ENCODE assay signal across 8 cellular contexts in the genomic region with DNA sequence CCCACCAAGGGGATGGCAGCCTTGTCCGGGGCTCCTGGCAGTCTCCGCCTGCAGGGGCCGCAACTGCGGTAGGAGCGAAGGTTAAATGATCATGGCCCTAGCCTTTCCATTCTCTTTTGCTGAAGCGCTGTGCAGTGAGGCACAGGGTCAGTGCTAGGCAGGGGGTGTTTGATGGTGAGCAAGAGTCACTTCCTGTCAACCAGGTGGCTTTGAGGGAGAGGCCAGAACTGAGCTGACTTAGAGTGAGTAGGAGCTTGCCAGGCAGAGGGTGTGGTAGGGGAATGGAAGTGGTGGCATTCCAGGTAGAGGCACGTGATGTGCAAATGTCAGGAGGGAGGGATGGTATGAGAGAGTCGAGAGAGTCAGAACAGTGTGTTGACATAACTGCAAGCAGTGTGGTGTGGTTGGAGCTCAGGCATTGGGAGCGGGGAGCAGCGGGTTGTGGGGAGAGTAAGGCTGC. TPM values are rescaled to one million over a fixed set of nuclear protein-coding genes. Genes with fewer than 3 reads are reported as not detected.
A peak's percentile ranks its signal among the peaks of the same experiment; 100 is the strongest.
DNase-seq lines count a peak whose midpoint lies in the region; ATAC-seq and TF ChIP-seq lines count a peak whose summit lies in the region.

No MANE protein-coding gene starts in this region.

- POLR2A ChIA-PET in activated CD4-positive, alpha-beta T cell treated with anti-CD3 and anti-CD28 coated beads for 36 hours (lab: Charles Lee): interaction anchor here (1.0 kb wide), 1 partner anchor 32 kb away, joined by 4 read pairs; no protein-coding TSS in a partner anchor

- DNase-seq in activated CD4-positive, alpha-beta T cell treated with anti-CD3 and anti-CD28 coated beads for 36 hours: peak; percentile 18
- no peak for DNase-seq in activated CD4-positive, alpha-beta T cell treated with anti-CD3 and anti-CD28 coated beads for 4 hours
- DNase-seq in RWPE2 (ENCODE audit: low spot score): peak; percentile 83
- peak in 27 of 42 donors; percentile 5 to 83 (median 52) for DNase-seq in head of caudate nucleus
- DNase-seq in substantia nigra (lab: John Stamatoyannopoulos, UW): no peak
- DNase-seq in stimulated activated CD4-positive, alpha-beta T cell treated with anti-CD3 and anti-CD28 coated beads, Interleukin-15, amount 100 ng/mL, for 24 hours: no peak
- no peak for DNase-seq in NCI-H524 treated with DMSO at 0.1 percent for 48 hours (lab: John Stamatoyannopoulos, UW)

- H3K4me1 Mint-ChIP-seq in activated CD4-positive, alpha-beta T cell treated with anti-CD3 and anti-CD28 coated beads for 36 hours: peaks cover 24% of the 10 kb centered on the region

- no peaks in the 10 kb centered on the region for H3K27me3 ChIP-seq in RWPE2 (ENCODE audit: insufficient read depth, poor library complexity, severe bottlenecking)

- H3K27ac ChIP-seq in RWPE2 (ENCODE audit: poor library complexity, severe bottlenecking) (peak overlapping the region; percentile 78), substantia nigra (ENCODE audit: low read depth, low read length, poor library complexity, severe bottlenecking) (peak overlapping the region; percentile 98)

- H3K36me3 Mint-ChIP-seq in activated CD4-positive, alpha-beta T cell treated with anti-CD3 and anti-CD28 coated beads for 36 hours (ENCODE audit: low read depth): peaks cover 26% of the 10 kb centered on the region

- H3K4me1 ChIP-seq in RWPE2 (ENCODE audit: insufficient read depth, poor library complexity, severe bottlenecking): peaks cover 30% of the 10 kb centered on the region

- CTCF ChIA-PET in activated CD4-positive, alpha-beta T cell treated with anti-CD3 and anti-CD28 coated beads for 36 hours (lab: Charles Lee): interaction anchor here (1.0 to 1.9 kb wide), 2 partner anchors 19 to 82 kb away, joined by 3 to 5 read pairs; no protein-coding TSS in a partner anchor

- intact Hi-C loops in activated CD4-positive, alpha-beta T cell treated with anti-CD3 and anti-CD28 coated beads for 36 hours (cut with DNase I, micrococcal nuclease): no loop called here
- intact Hi-C loops in head of caudate nucleus (cut with DNase I): no loop called here

- H3K4me3 ChIP-seq in RWPE2 (ENCODE audit: severe bottlenecking): no peak overlapping the region

- ATAC-seq in activated CD4-positive, alpha-beta T cell treated with anti-CD3 and anti-CD28 coated beads for 36 hours: peak; percentile 47
- peak; percentile 87 for ATAC-seq in RWPE2 (ENCODE audit: low read depth)
- no peak for ATAC-seq in HG03196 (IDR thresholded peaks at IDR 0.05; ENCODE audit: unreplicated experiment)

- H3K4me3 Mint-ChIP-seq in activated CD4-positive, alpha-beta T cell treated with anti-CD3 and anti-CD28 coated beads for 36 hours: no peak overlapping the region

- no peaks in the 10 kb centered on the region for H3K9me3 Mint-ChIP-seq in activated CD4-positive, alpha-beta T cell treated with anti-CD3 and anti-CD28 coated beads for 36 hours (ENCODE audit: low read depth)

- H3K9me3 ChIP-seq in RWPE2 (ENCODE audit: severe bottlenecking): no peaks in the 10 kb centered on the region

- H3K27ac Mint-ChIP-seq in activated CD4-positive, alpha-beta T cell treated with anti-CD3 and anti-CD28 coated beads for 36 hours: peak overlapping the region; percentile 74

- peaks cover 11% of the 10 kb centered on the region for H3K36me3 ChIP-seq in RWPE2 (ENCODE audit: low read depth)

- no peak for TF ChIP-seq CTCF in RWPE2 (IDR thresholded peaks at IDR 0.05; ENCODE audit: poor library complexity, severe bottlenecking)

- H3K27me3 Mint-ChIP-seq in activated CD4-positive, alpha-beta T cell treated with anti-CD3 and anti-CD28 coated beads for 36 hours: no peaks in the 10 kb centered on the region

RNA-seq across cellular contexts. Expression of a gene that starts 33.1 kb away (rescaled TPM):
- 10 to 100 TPM; 26.3 to 27.1 TPM for total RNA-seq in activated CD4-positive, alpha-beta T cell treated with anti-CD3 and anti-CD28 coated beads for 36 hours

RNA-seq across cellular contexts. Expression of a gene that starts 52.8 kb away (rescaled TPM):
- 10 to 100 TPM; 12.5 to 17.8 TPM for total RNA-seq in activated CD4-positive, alpha-beta T cell treated with anti-CD3 and anti-CD28 coated beads for 36 hours

Comparison
In these comparisons a context has a peak if more than half of its experiments do, and no peak if none do; other contexts are left out.
1. DNase-seq: peak in activated CD4-positive, alpha-beta T cell treated with anti-CD3 and anti-CD28 coated beads for 36 hours (single experiment), RWPE2 (single experiment) and head of caudate nucleus (27 of 42); none in activated CD4-positive, alpha-beta T cell treated with anti-CD3 and anti-CD28 coated beads for 4 hours (0 of 2), substantia nigra (0 of 49), stimulated activated CD4-positive, alpha-beta T cell treated with anti-CD3 and anti-CD28 coated beads, Interleukin-15, amount 100 ng/mL, for 24 hours (single experiment) and NCI-H524 treated with DMSO at 0.1 percent for 48 hours (single experiment).